In genomic region chrX:15948318-15948660, GRCh38 we compare ENCODE assay signal across 25 cellular contexts.
A peak's percentile ranks its signal among the peaks of the same experiment; 100 is the strongest.
DNase-seq lines count a peak whose midpoint lies in the region; ATAC-seq and TF ChIP-seq lines count a peak whose summit lies in the region.
"Had no signal": no experiment of that assay in that cellular context is flagged by ENCODE, and none has a peak within 500 bp of the region (broad histone marks: within the 10 kb centered on the region; RNA-seq: fewer than 3 reads in every experiment).

No MANE protein-coding gene starts in this region.

- H3K4me3 ChIP-seq in HUES48 (ENCODE audit: low read depth, low read length) (no peak overlapping the region), smooth muscle cell (no peak overlapping the region)
- H3K4me3 ChIP-seq: thoracic aorta had no signal

- no peaks in the 10 kb centered on the region for H3K36me3 ChIP-seq in HUES48 (ENCODE audit: control insufficient read depth, insufficient read depth, low read length)
- H3K36me3 ChIP-seq in smooth muscle cell (ENCODE audit: low read depth) = no peaks in the 10 kb centered on the region
- H3K36me3 ChIP-seq: thoracic aorta had no signal

- peaks cover 7% of the 10 kb centered on the region for H3F3A ChIP-seq in smooth muscle cell (ENCODE audit: low read depth)

- 81% methylated on average over 5 of the region's 5 CpGs for WGBS in smooth muscle cell (ENCODE audit: low lambda C conversion rate)

- H3K36me3 Mint-ChIP-seq in stimulated activated memory B cell treated with anti-CD40 and anti-IgM and Interleukin-4, amounts not matched to agents 10 μg/mL and 1 μg/mL and 100 μg/mL, for 72 hours = no peaks in the 10 kb centered on the region
- H3K36me3 Mint-ChIP-seq in activated CD8-positive, alpha-beta T cell treated with anti-CD3 and anti-CD28 coated beads, Interleukin-2, amount 10 ng/mL, durations not matched to agents 7 days and 5 days (ENCODE audit: low read depth) = no peaks in the 10 kb centered on the region
- H3K36me3 Mint-ChIP-seq: activated CD8-positive, alpha-beta memory T cell treated with anti-CD3 and anti-CD28 coated beads, Interleukin-2, amount 10 ng/mL, durations not matched to agents 7 days and 5 days; CD4-positive, CD25-positive, alpha-beta regulatory T cell; natural killer cell had no signal

- H2AFZ ChIP-seq in smooth muscle cell (ENCODE audit: low read depth) = peak overlapping the region; percentile 80

- H3K9me3 Mint-ChIP-seq in stimulated activated memory B cell treated with anti-CD40 and anti-IgM and Interleukin-4, amounts not matched to agents 10 μg/mL and 1 μg/mL and 100 μg/mL, for 72 hours = no peaks in the 10 kb centered on the region
- no peaks in the 10 kb centered on the region for H3K9me3 Mint-ChIP-seq in activated CD8-positive, alpha-beta T cell treated with anti-CD3 and anti-CD28 coated beads, Interleukin-2, amount 10 ng/mL, durations not matched to agents 7 days and 5 days (ENCODE audit: insufficient read depth)
- H3K9me3 Mint-ChIP-seq: activated CD4-positive, alpha-beta T cell treated with anti-CD3 and anti-CD28 coated beads, Interleukin-2, amount 10 ng/mL, durations not matched to agents 24 days and 14 days; natural killer cell; T-helper 2 cell treated with Interferon-gamma antibody and Interleukin-4, amounts not matched to agents 5 μg/mL and 100 μg/mL, for 36 hours had no signal

- H3K4me2 ChIP-seq in smooth muscle cell = peak overlapping the region; percentile 83

- no peaks in the 10 kb centered on the region for H3K27me3 ChIP-seq in HUES48 (ENCODE audit: control insufficient read depth, insufficient read depth, low read length)
- H3K27me3 ChIP-seq in smooth muscle cell (ENCODE audit: low read depth) = no peaks in the 10 kb centered on the region

- CTCF ChIA-PET in RWPE1 (lab: Yijun Ruan, JAX) = no interaction called here
- CTCF ChIA-PET in activated CD8-positive, alpha-beta T cell treated with anti-CD3 and anti-CD28 coated beads, Interleukin-2, amount 10 ng/mL, durations not matched to agents 7 days and 5 days (lab: Charles Lee) = no interaction called here

- H3K79me2 ChIP-seq in smooth muscle cell (ENCODE audit: low read depth) = no peaks in the 10 kb centered on the region

- peak overlapping the region; percentile 16; the same call in 1 of the 2 replicates for H3K9ac ChIP-seq in HUES48 (ENCODE audit: low read depth, low read length)
- H3K9ac ChIP-seq in smooth muscle cell (ENCODE audit: low read depth) = no peak overlapping the region

- POLR2A ChIA-PET in RWPE1 (lab: Yijun Ruan, JAX; ENCODE audit: low non-redundant PET) = no interaction called here
- POLR2A ChIA-PET in activated CD8-positive, alpha-beta T cell treated with anti-CD3 and anti-CD28 coated beads, Interleukin-2, amount 10 ng/mL, durations not matched to agents 7 days and 5 days (lab: Charles Lee) = no interaction called here

- no peak for TF ChIP-seq CTCF in RWPE1 (conservative IDR thresholded peaks at IDR 0.05; ENCODE audit: low read depth)
- no peak for TF ChIP-seq CTCF in smooth muscle cell (IDR thresholded peaks at IDR 0.05; ENCODE audit: borderline replicate concordance, insufficient read depth, poor library complexity, severe bottlenecking)

- H3K4me1 Mint-ChIP-seq in stimulated activated memory B cell treated with anti-CD40 and anti-IgM and Interleukin-4, amounts not matched to agents 10 μg/mL and 1 μg/mL and 100 μg/mL, for 72 hours = no peaks in the 10 kb centered on the region
- no peaks in the 10 kb centered on the region for H3K4me1 Mint-ChIP-seq in activated CD8-positive, alpha-beta T cell treated with anti-CD3 and anti-CD28 coated beads, Interleukin-2, amount 10 ng/mL, durations not matched to agents 7 days and 5 days (ENCODE audit: low read depth)
- H3K4me1 Mint-ChIP-seq: activated CD4-positive, alpha-beta T cell treated with anti-CD3 and anti-CD28 coated beads, Interleukin-2, amount 10 ng/mL, durations not matched to agents 24 days and 14 days; CD4-positive, CD25-positive, alpha-beta regulatory T cell; natural killer cell had no signal

- H3K27ac ChIP-seq in HUES48 (ENCODE audit: low read depth, low read length) (peak overlapping the region; percentile 89), RWPE1 (peak overlapping the region; percentile 53), epithelial cell of prostate (peak overlapping the region; percentile 71), smooth muscle cell (ENCODE audit: low read depth) (peak overlapping the region; percentile 82)
- H3K27ac ChIP-seq: thoracic aorta, VCaP had no signal

- no peak overlapping the region for H3K27ac Mint-ChIP-seq in stimulated activated memory B cell treated with anti-CD40 and anti-IgM and Interleukin-4, amounts not matched to agents 10 μg/mL and 1 μg/mL and 100 μg/mL, for 72 hours
- no peak overlapping the region for H3K27ac Mint-ChIP-seq in activated CD8-positive, alpha-beta T cell treated with anti-CD3 and anti-CD28 coated beads, Interleukin-2, amount 10 ng/mL, durations not matched to agents 7 days and 5 days
- H3K27ac Mint-ChIP-seq: activated CD4-positive, alpha-beta T cell treated with anti-CD3 and anti-CD28 coated beads, Interleukin-2, amount 10 ng/mL, durations not matched to agents 24 days and 14 days; activated CD8-positive, alpha-beta memory T cell treated with anti-CD3 and anti-CD28 coated beads, Interleukin-2, amount 10 ng/mL, durations not matched to agents 7 days and 5 days; CD4-positive, CD25-positive, alpha-beta regulatory T cell; natural killer cell; T-helper 2 cell treated with Interferon-gamma antibody and Interleukin-4, amounts not matched to agents 5 μg/mL and 100 μg/mL, for 36 hours had no signal

- H3K9me3 ChIP-seq in HUES48 (ENCODE audit: control insufficient read depth, insufficient read depth, low read length) = no peaks in the 10 kb centered on the region
- H3K9me3 ChIP-seq in smooth muscle cell (replicated peaks; ENCODE audit: low read depth) = no peaks in the 10 kb centered on the region
- H3K9me3 ChIP-seq: thoracic aorta had no signal

- no peaks in the 10 kb centered on the region for H3K27me3 Mint-ChIP-seq in stimulated activated memory B cell treated with anti-CD40 and anti-IgM and Interleukin-4, amounts not matched to agents 10 μg/mL and 1 μg/mL and 100 μg/mL, for 72 hours
- H3K27me3 Mint-ChIP-seq in activated CD8-positive, alpha-beta T cell treated with anti-CD3 and anti-CD28 coated beads, Interleukin-2, amount 10 ng/mL, durations not matched to agents 7 days and 5 days (ENCODE audit: low read depth) = no peaks in the 10 kb centered on the region
- H3K27me3 Mint-ChIP-seq: activated CD4-positive, alpha-beta T cell treated with anti-CD3 and anti-CD28 coated beads, Interleukin-2, amount 10 ng/mL, durations not matched to agents 24 days and 14 days; activated CD8-positive, alpha-beta memory T cell treated with anti-CD3 and anti-CD28 coated beads, Interleukin-2, amount 10 ng/mL, durations not matched to agents 7 days and 5 days had no signal

- ATAC-seq in stimulated activated memory B cell treated with anti-CD40 and anti-IgM and Interleukin-4, amounts not matched to agents 10 μg/mL and 1 μg/mL and 100 μg/mL, for 72 hours = no peak
- no peak for ATAC-seq in activated CD8-positive, alpha-beta T cell treated with anti-CD3 and anti-CD28 coated beads, Interleukin-2, amount 10 ng/mL, durations not matched to agents 7 days and 5 days
- ATAC-seq: activated CD8-positive, alpha-beta memory T cell treated with anti-CD3 and anti-CD28 coated beads, Interleukin-2, amount 10 ng/mL, durations not matched to agents 7 days and 5 days; natural killer cell had no signal

- no peak overlapping the region for H3K4me3 Mint-ChIP-seq in stimulated activated memory B cell treated with anti-CD40 and anti-IgM and Interleukin-4, amounts not matched to agents 10 μg/mL and 1 μg/mL and 100 μg/mL, for 72 hours
- H3K4me3 Mint-ChIP-seq in activated CD8-positive, alpha-beta T cell treated with anti-CD3 and anti-CD28 coated beads, Interleukin-2, amount 10 ng/mL, durations not matched to agents 7 days and 5 days = no peak overlapping the region
- H3K4me3 Mint-ChIP-seq: activated CD4-positive, alpha-beta T cell treated with anti-CD3 and anti-CD28 coated beads, Interleukin-2, amount 10 ng/mL, durations not matched to agents 24 days and 14 days; activated CD8-positive, alpha-beta memory T cell treated with anti-CD3 and anti-CD28 coated beads, Interleukin-2, amount 10 ng/mL, durations not matched to agents 7 days and 5 days; CD4-positive, CD25-positive, alpha-beta regulatory T cell; natural killer cell; T-helper 2 cell treated with Interferon-gamma antibody and Interleukin-4, amounts not matched to agents 5 μg/mL and 100 μg/mL, for 36 hours had no signal

- H4K20me1 ChIP-seq in smooth muscle cell (ENCODE audit: low read depth) = no peaks in the 10 kb centered on the region

- no peak for DNase-seq in RWPE1 (ENCODE audit: low spot score)
- no peak for DNase-seq in epithelial cell of prostate (ENCODE audit: low read depth, low spot score)
- no peak for DNase-seq in smooth muscle cell (lab: John Stamatoyannopoulos, UW; ENCODE audit: unreplicated experiment)
- no peak for DNase-seq in medulla oblongata (ENCODE audit: extremely low spot score)
- no peak for DNase-seq in activated CD8-positive, alpha-beta T cell treated with anti-CD3 and anti-CD28 coated beads, Interleukin-2, amount 10 ng/mL, durations not matched to agents 7 days and 5 days
- DNase-seq: activated CD4-positive, alpha-beta T cell treated with anti-CD3 and anti-CD28 coated beads, Interleukin-2, amount 10 ng/mL, durations not matched to agents 24 days and 14 days; activated CD8-positive, alpha-beta memory T cell treated with anti-CD3 and anti-CD28 coated beads, Interleukin-2, amount 10 ng/mL, durations not matched to agents 7 days and 5 days; activated naive CD4-positive, alpha-beta T cell treated with anti-CD3 and anti-CD28 coated beads, Interleukin-2, amount 50 U/mL, for 16 hours; anterior cingulate cortex; CD4-positive, CD25-positive, alpha-beta regulatory T cell; central memory CD4-positive, alpha-beta T cell; head of caudate nucleus; midbrain; natural killer cell; NCI-H1092 treated with DMSO at 0.1 percent for 48 hours; NCI-H2029; NCI-H774; retina; stimulated activated CD4-positive, alpha-beta T cell treated with anti-CD3 and anti-CD28 coated beads, Interleukin-4, amount 100 ng/mL, for 24 hours; stimulated activated naive CD4-positive, alpha-beta T cell had no signal

- H3K4me1 ChIP-seq in HUES48 (ENCODE audit: control insufficient read depth, insufficient read depth, low read length) = peaks cover 16% of the 10 kb centered on the region
- H3K4me1 ChIP-seq in smooth muscle cell (ENCODE audit: low read depth) = peaks cover 22% of the 10 kb centered on the region
